Comparison of ENCODE assay signal across 1 cellular context in genomic region chr3:112990672-112991602, GRCh38.
TF ChIP-seq lines count a peak whose summit lies in the region.

Gene GTPBP8, plus strand, starts transcription at chr3:112990984. Its CDS starts 16 bp downstream, at chr3:112991000.

TF ChIP-seq in HEK293, 187 proteins besides CTCF, POLR2A, EP300 and RAD21 (continued from another document):
- no peak for TF ChIP-seq ZNF18 (tag by site-specific recombination; IDR thresholded peaks at IDR 0.05)
- TF ChIP-seq ZXDB (tag by site-specific recombination; IDR thresholded peaks at IDR 0.05) = peak; percentile 54; the same call in 1 of the 2 replicates
- TF ChIP-seq ZNF138 (tag by site-specific recombination; IDR thresholded peaks at IDR 0.05; ENCODE audit: borderline replicate concordance) = no peak
- TF ChIP-seq ZSCAN18 (tag by site-specific recombination; IDR thresholded peaks at IDR 0.05) = no peak
- no peak for TF ChIP-seq ZNF26 (tag by site-specific recombination; IDR thresholded peaks at IDR 0.05)
- no peak for TF ChIP-seq ZNF473 (tag by site-specific recombination; IDR thresholded peaks at IDR 0.05)
- no peak for TF ChIP-seq ZNF701 (tag by site-specific recombination; IDR thresholded peaks at IDR 0.05)
- no peak; the same call in 1 of the 2 replicates for TF ChIP-seq IKZF3 (tag by site-specific recombination; IDR thresholded peaks at IDR 0.05)
- no peak for TF ChIP-seq ZNF621 (tag by site-specific recombination; IDR thresholded peaks at IDR 0.05)
- no peak for TF ChIP-seq ZNF521 (tag by site-specific recombination; IDR thresholded peaks at IDR 0.05)
- TF ChIP-seq ZNF791 (tag by site-specific recombination; IDR thresholded peaks at IDR 0.05) = no peak
- TF ChIP-seq EGR2 (tag by site-specific recombination; IDR thresholded peaks at IDR 0.05; ENCODE audit: low read depth) = peak; percentile 69; the same call in 1 of the 2 replicates
- TF ChIP-seq ZNF133 (tag by site-specific recombination; IDR thresholded peaks at IDR 0.05) = no peak
- peak; percentile 50; the same call in 1 of the 2 replicates for TF ChIP-seq ZSCAN4 (tag by site-specific recombination; IDR thresholded peaks at IDR 0.05)
- no peak for TF ChIP-seq ZNF510 (tag by site-specific recombination; IDR thresholded peaks at IDR 0.05; ENCODE audit: insufficient replicate concordance)
- TF ChIP-seq ZNF626 (tag by site-specific recombination; IDR thresholded peaks at IDR 0.05) = no peak
- TF ChIP-seq SP2 (tag by site-specific recombination; IDR thresholded peaks at IDR 0.05) = peak; percentile 47; the same call in 1 of the 2 replicates
- TF ChIP-seq BCL6B (tag by site-specific recombination; IDR thresholded peaks at IDR 0.05) = no peak
- TF ChIP-seq GLIS1 (tag by site-specific recombination; IDR thresholded peaks at IDR 0.05) = no peak
- peak; percentile 92 for TF ChIP-seq ZNF76 (tag by site-specific recombination; IDR thresholded peaks at IDR 0.05; ENCODE audit: borderline replicate concordance, low read depth)
- TF ChIP-seq ZFP41 (tag by site-specific recombination; IDR thresholded peaks at IDR 0.05; ENCODE audit: borderline replicate concordance) = no peak
- TF ChIP-seq ZNF518A (tag by site-specific recombination; conservative IDR thresholded peaks at IDR 0.05; ENCODE audit: low read depth) = peak; percentile 48; the same call in 1 of the 2 replicates
- TF ChIP-seq ZNF423 (tag by site-specific recombination; IDR thresholded peaks at IDR 0.05) = no peak
- no peak for TF ChIP-seq ZNF544 (tag by site-specific recombination; IDR thresholded peaks at IDR 0.05)
- TF ChIP-seq ZNF529 (tag by site-specific recombination; IDR thresholded peaks at IDR 0.05; ENCODE audit: insufficient replicate concordance) = no peak
- peak; percentile 68 for TF ChIP-seq SP7 (tag by site-specific recombination; IDR thresholded peaks at IDR 0.05)
- TF ChIP-seq KLF16 (tag by site-specific recombination; IDR thresholded peaks at IDR 0.05) = 0 out of 2 replicates have a peak, but pooled peaks have one; percentile 19
- TF ChIP-seq ZNF704 (tag by site-specific recombination; IDR thresholded peaks at IDR 0.05) = no peak
- peak; percentile 74 for TF ChIP-seq PRDM10 (tag by site-specific recombination; IDR thresholded peaks at IDR 0.05)
- TF ChIP-seq ZNF302 (tag by site-specific recombination; IDR thresholded peaks at IDR 0.05; ENCODE audit: low read depth) = no peak
- TF ChIP-seq ZNF610 (tag by site-specific recombination; IDR thresholded peaks at IDR 0.05; ENCODE audit: borderline replicate concordance) = no peak
- no peak for TF ChIP-seq WT1 (tag by site-specific recombination; IDR thresholded peaks at IDR 0.05)
- no peak for TF ChIP-seq OVOL3 (tag by site-specific recombination; IDR thresholded peaks at IDR 0.05)
- no peak for TF ChIP-seq ZNF596 (tag by site-specific recombination; IDR thresholded peaks at IDR 0.05)
- no peak for TF ChIP-seq ZBTB7A (tag by site-specific recombination; IDR thresholded peaks at IDR 0.05; ENCODE audit: low read depth)
- TF ChIP-seq SALL2 (tag by site-specific recombination; IDR thresholded peaks at IDR 0.05; ENCODE audit: borderline replicate concordance) = no peak
- no peak for TF ChIP-seq ZNF292 (tag by site-specific recombination; IDR thresholded peaks at IDR 0.05; ENCODE audit: borderline replicate concordance, low read depth)
- no peak for TF ChIP-seq GLI2 (tag by site-specific recombination; IDR thresholded peaks at IDR 0.05; ENCODE audit: borderline replicate concordance, low read depth)
- no peak for TF ChIP-seq TCF7L2 (IDR thresholded peaks at IDR 0.05; ENCODE audit: borderline replicate concordance, low read depth, low read length)
- TF ChIP-seq ZNF211 (tag by site-specific recombination; IDR thresholded peaks at IDR 0.05; ENCODE audit: low read depth) = no peak
- no peak for TF ChIP-seq ZSCAN5A (tag by site-specific recombination; IDR thresholded peaks at IDR 0.05)
- no peak for TF ChIP-seq ZNF776 (tag by site-specific recombination; IDR thresholded peaks at IDR 0.05; ENCODE audit: borderline replicate concordance)
- peak; percentile 66 for TF ChIP-seq ZNF629 (tag by site-specific recombination; IDR thresholded peaks at IDR 0.05)
